8 cellular contexts compared by ENCODE assay signal in the genomic region with DNA sequence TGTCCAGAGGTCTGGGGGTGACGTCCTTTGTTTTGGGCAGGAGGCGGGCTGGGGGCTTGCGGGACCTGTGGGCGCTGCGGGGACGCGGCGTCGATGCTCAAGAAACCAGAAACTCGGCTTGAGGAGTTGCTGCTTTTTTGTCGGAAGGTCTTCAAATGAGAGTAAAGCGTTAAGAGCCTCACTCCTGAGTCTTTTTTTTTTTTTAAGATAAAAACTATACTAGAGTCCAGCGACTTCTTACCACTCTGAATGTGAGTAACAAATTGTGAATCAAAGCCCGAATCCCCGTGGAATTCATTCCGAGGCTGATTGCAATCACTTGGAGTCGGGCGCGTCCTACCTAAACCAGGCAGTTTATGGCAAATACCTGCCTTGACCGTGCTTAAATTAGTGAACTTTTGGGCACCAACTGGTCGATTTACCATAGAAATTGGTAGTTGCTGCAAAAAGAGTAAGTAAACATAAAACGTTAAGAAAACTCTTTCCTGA. TPM values are rescaled to one million over a fixed set of nuclear protein-coding genes. Genes with fewer than 3 reads are reported as not detected.
DNase-seq lines count a peak whose midpoint lies in the region; ATAC-seq lines count a peak whose summit lies in the region.

No MANE protein-coding gene starts in this region.

- H3K9me3 ChIP-seq in HUES6 (ENCODE audit: control insufficient read depth, insufficient read depth, low read depth, low read length) (no peaks in the 10 kb centered on the region), right cardiac atrium (ENCODE audit: control insufficient read depth, low read length) (no peaks in the 10 kb centered on the region)

- no peaks in the 10 kb centered on the region for H3K36me3 ChIP-seq in HUES6 (ENCODE audit: control insufficient read depth, insufficient read depth, low read length)

- peaks cover 12% of the 10 kb centered on the region for H3K27me3 ChIP-seq in HUES6 (ENCODE audit: control insufficient read depth, insufficient read depth, low read length)
- no peaks in the 10 kb centered on the region for H3K27me3 ChIP-seq in right cardiac atrium (ENCODE audit: control insufficient read depth, insufficient read depth)

- peaks cover 6% of the 10 kb centered on the region for H3K4me1 Mint-ChIP-seq in activated T-helper 17 cell treated with anti-CD3 and anti-CD28 coated beads, Interleukin-2, amount 50 U/mL, for 72 hours

- no peaks in the 10 kb centered on the region for H3K9me3 Mint-ChIP-seq in activated T-helper 17 cell treated with anti-CD3 and anti-CD28 coated beads, Interleukin-2, amount 50 U/mL, for 72 hours

- H3K4me1 ChIP-seq in HUES6 (ENCODE audit: control insufficient read depth, insufficient read depth, low read length) (peaks cover 5% of the 10 kb centered on the region; the same call in 1 of the 2 replicates), right cardiac atrium (ENCODE audit: control insufficient read depth, insufficient read depth, low read length) (no peaks in the 10 kb centered on the region)

- H3K9ac ChIP-seq in HUES6 (ENCODE audit: low read length) = peak overlapping the region; percentile 51

- peak overlapping the region; percentile 84 for H3K4me3 ChIP-seq in HUES6 (ENCODE audit: low read depth, low read length)
- peak overlapping the region; percentile 84 for H3K4me3 ChIP-seq in right cardiac atrium (ENCODE audit: low read length)

- DNase-seq in EL (peak; percentile 41), right cardiac atrium (no peak), renal cortical epithelial cell (ENCODE audit: low read depth) (peak; percentile 45), T1000 (lab: John Stamatoyannopoulos, UW) (no peak), T-helper 9 cell (no peak)

- peak overlapping the region; percentile 33 for H3K27ac Mint-ChIP-seq in activated T-helper 17 cell treated with anti-CD3 and anti-CD28 coated beads, Interleukin-2, amount 50 U/mL, for 72 hours

- H3K36me3 Mint-ChIP-seq in activated T-helper 17 cell treated with anti-CD3 and anti-CD28 coated beads, Interleukin-2, amount 50 U/mL, for 72 hours (ENCODE audit: low read depth) = no peaks in the 10 kb centered on the region

- no peak overlapping the region for H3K27ac ChIP-seq in HUES6 (ENCODE audit: low read depth, low read length)
- H3K27ac ChIP-seq in right cardiac atrium (ENCODE audit: low read length) = no peak overlapping the region

- under 1% methylated on average over 22 of the region's 22 CpGs for WGBS in right cardiac atrium

- ATAC-seq in activated T-helper 17 cell treated with anti-CD3 and anti-CD28 coated beads, Interleukin-2, amount 50 U/mL, for 72 hours (replicated peaks) = no peak
- peak in 1 of 2 donors; percentile 4 for ATAC-seq in right cardiac atrium
- ATAC-seq in HG03521 (IDR thresholded peaks at IDR 0.05; ENCODE audit: unreplicated experiment) = no peak

- peak overlapping the region; percentile 90 for H3K4me3 Mint-ChIP-seq in activated T-helper 17 cell treated with anti-CD3 and anti-CD28 coated beads, Interleukin-2, amount 50 U/mL, for 72 hours

- intact Hi-C loops in right cardiac atrium (cut with DNase I) = loop anchor here in 1 of 4 donors (5.0 kb wide), 1 partner anchor 45 kb away; no protein-coding TSS in a partner anchor

- no peaks in the 10 kb centered on the region for H3K27me3 Mint-ChIP-seq in activated T-helper 17 cell treated with anti-CD3 and anti-CD28 coated beads, Interleukin-2, amount 50 U/mL, for 72 hours

RNA-seq across cellular contexts. Expression of a gene that starts 0.6 kb away (rescaled TPM):
- 10 to 100 TPM; 24.1 to 30.5 TPM for total RNA-seq in activated T-helper 17 cell treated with anti-CD3 and anti-CD28 coated beads, Interleukin-2, amount 50 U/mL, for 72 hours
- 10 to 100 TPM in 3 of 4 donors, 1 to 10 TPM in 1; 6.3 to 14.5 (median 10.9) TPM for total RNA-seq in right cardiac atrium
- polyA plus RNA-seq in right cardiac atrium = 4.5 TPM
- 18.6 and 30.9 TPM in 2 replicates for total RNA-seq in renal cortical epithelial cell

RNA-seq across cellular contexts. Expression of a gene that starts 20.5 kb away (rescaled TPM):
- total RNA-seq in activated T-helper 17 cell treated with anti-CD3 and anti-CD28 coated beads, Interleukin-2, amount 50 U/mL, for 72 hours = not detected
- total RNA-seq in right cardiac atrium (not detected), renal cortical epithelial cell (not detected in 2 replicates)
- polyA plus RNA-seq in right cardiac atrium = not detected

Comparison
In these comparisons a context has a peak if more than half of its experiments do, and no peak if none do; other contexts are left out.
1. DNase-seq: peak in EL (single experiment) and renal cortical epithelial cell (single experiment); none in right cardiac atrium (0 of 3), T1000 (single experiment) and T-helper 9 cell (single experiment).